ENCODE assay signal across 23 cellular contexts in the genomic region with DNA sequence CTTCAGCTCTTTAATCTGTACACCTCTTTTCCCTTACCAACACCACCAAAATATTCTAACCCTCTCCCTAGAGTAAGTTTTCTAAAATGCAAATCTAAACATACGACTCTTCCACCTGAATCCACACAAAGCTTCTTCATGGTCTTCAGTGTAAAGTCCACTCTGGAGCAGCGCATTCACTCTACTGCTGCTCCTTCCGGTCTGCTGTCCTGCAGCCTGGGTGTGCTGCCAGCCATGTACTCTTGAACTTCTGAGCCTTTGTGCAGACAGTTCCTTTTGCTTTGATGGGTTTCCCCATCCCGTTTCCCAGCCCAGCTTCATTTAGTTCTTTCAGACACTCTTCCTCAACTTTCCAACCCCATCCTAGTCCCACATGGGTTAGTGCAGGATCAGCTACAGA.
"Had no signal": no experiment of that assay in that cellular context is flagged by ENCODE, and none has a peak within 500 bp of the region (broad histone marks: within the 10 kb centered on the region; RNA-seq: fewer than 3 reads in every experiment).

No MANE protein-coding gene starts in this region.

- H3K4me3 Mint-ChIP-seq: activated naive CD4-positive, alpha-beta T cell treated with anti-CD3 and anti-CD28 coated beads for 36 hours; activated naive CD8-positive, alpha-beta T cell; activated T-cell treated with anti-CD3 and anti-CD28 coated beads, Interleukin-2, amount 50 U/mL, for 4 hours; T-helper 17 cell; WTC11 had no signal

- H3K27me3 ChIP-seq: adrenal gland had no signal

- H3K4me1 ChIP-seq: adrenal gland had no signal

- H3K9me3 ChIP-seq: adrenal gland had no signal

- H3K36me3 ChIP-seq: adrenal gland had no signal

- H3K9me3 Mint-ChIP-seq: activated naive CD4-positive, alpha-beta T cell treated with anti-CD3 and anti-CD28 coated beads for 36 hours; activated T-cell treated with anti-CD3 and anti-CD28 coated beads, Interleukin-2, amount 50 U/mL, for 4 hours had no signal

- H3K27me3 Mint-ChIP-seq: activated naive CD8-positive, alpha-beta T cell; T-helper 17 cell had no signal

- H3K27ac Mint-ChIP-seq: activated naive CD4-positive, alpha-beta T cell treated with anti-CD3 and anti-CD28 coated beads for 36 hours; activated naive CD8-positive, alpha-beta T cell; T-helper 17 cell; WTC11 had no signal

- H3K4me3 ChIP-seq: adrenal gland had no signal

- H3K27ac ChIP-seq: adrenal gland had no signal

- DNase-seq: activated CD4-positive, alpha-beta T cell treated with anti-CD3 and anti-CD28 coated beads for 48 hours; activated CD4-positive, alpha-beta T cell treated with anti-CD3 and anti-CD28 coated beads, Interleukin-2, amount 50 U/mL, for 4 hours; activated CD4-positive, CD25-positive, alpha-beta regulatory T cell treated with anti-CD3 and anti-CD28 coated beads, Interleukin-2, amount 50 U/mL, for 72 hours; activated CD8-positive, alpha-beta memory T cell treated with anti-CD3 and anti-CD28 coated beads for 24 hours; activated gamma-delta T cell; activated naive CD4-positive, alpha-beta T cell treated with anti-CD3 and anti-CD28 coated beads for 36 hours; activated T-cell treated with anti-CD3 and anti-CD28 coated beads, Interleukin-2, amount 50 U/mL, for 4 hours; adrenal gland; anterior cingulate cortex; caudate nucleus; MM.1S; NCI-H1105; NCI-H1436; NCI-H1694 treated with DMSO at 0.1 percent for 48 hours; NCI-H2029 treated with DMSO at 0.1 percent for 48 hours; NCI-H446; NCI-H524; PC-3; SIG-M5; T-helper 17 cell; T-helper 9 cell had no signal

- ATAC-seq: activated T-cell treated with anti-CD3 and anti-CD28 coated beads, Interleukin-2, amount 50 U/mL, for 4 hours; PC-3; T-helper 17 cell; WTC11 had no signal
